ENCODE assay signal across 10 cellular contexts in genomic region chr2:55922488-55922887, GRCh38. TPM values are rescaled to one million over a fixed set of nuclear protein-coding genes. Genes with fewer than 3 reads are reported as not detected.
DNase-seq lines count a peak whose midpoint lies in the region; ATAC-seq and TF ChIP-seq lines count a peak whose summit lies in the region.
"Had no signal": no experiment of that assay in that cellular context is flagged by ENCODE, and none has a peak within 500 bp of the region (broad histone marks: within the 10 kb centered on the region; RNA-seq: fewer than 3 reads in every experiment).

No MANE protein-coding gene starts in this region.

- intact Hi-C loops in IMR-90 (cut with micrococcal nuclease) = loop anchor here (2.0 to 5.0 kb wide), 6 partner anchors 35 to 152 kb away; no protein-coding TSS in a partner anchor
- intact Hi-C loops in lower lobe of right lung (cut with DNase I) = no loop called here
- intact Hi-C loops in thyroid gland (cut with DNase I) = no loop called here

- peak overlapping the region; percentile 0; the same call in 1 of the 2 replicates for H2AK5ac ChIP-seq in IMR-90 (ENCODE audit: low read depth, low read length)

- peak overlapping the region; percentile 30; the same call in 1 of the 2 replicates for H3K56ac ChIP-seq in IMR-90 (ENCODE audit: extremely low read depth, insufficient read depth, low read length)

- H3K27me3 ChIP-seq in IMR-90 (ENCODE audit: control insufficient read depth, insufficient read depth, low read length) = peaks cover 4% of the 10 kb centered on the region; the same call in 1 of the 2 replicates
- H3K27me3 ChIP-seq in ectodermal cell (ENCODE audit: control insufficient read depth, insufficient read depth, low read length, poor library complexity, severe bottlenecking) = peaks cover 44% of the 10 kb centered on the region
- peaks cover 4% of the 10 kb centered on the region for H3K27me3 ChIP-seq in lower lobe of right lung (ENCODE audit: low read depth)
- no peaks in the 10 kb centered on the region for H3K27me3 ChIP-seq in thyroid gland

- CTCF ChIA-PET in IMR-90 (lab: Yijun Ruan, JAX) = no interaction called here

- H2BK15ac ChIP-seq in IMR-90 (ENCODE audit: low read depth, low read length) = peak overlapping the region; percentile 21; the same call in 1 of the 3 replicates

- ATAC-seq in IMR-90 (ENCODE audit: low read depth) (peak; percentile 18), lower lobe of right lung (peak in 1 of 2 donors; percentile 2), omental fat pad (ENCODE audit: low FRiP score) (no peak), HG03442 (IDR thresholded peaks at IDR 0.05; ENCODE audit: unreplicated experiment) (no peak), GM18505 (IDR thresholded peaks at IDR 0.05; ENCODE audit: unreplicated experiment) (no peak)

- TF ChIP-seq CTCF in IMR-90 (conservative IDR thresholded peaks at IDR 0.05; ENCODE audit: low read depth, low read length) (no peak), lower lobe of right lung (IDR thresholded peaks at IDR 0.05) (no peak), thyroid gland (IDR thresholded peaks at IDR 0.05) (no peak), omental fat pad (IDR thresholded peaks at IDR 0.05) (no peak)

- peak overlapping the region; percentile 93 for H3K14ac ChIP-seq in IMR-90 (replicated peaks; ENCODE audit: low read depth, low read length)

- DNase-seq in IMR-90 (peak; percentile 58), lower lobe of right lung (no peak), thyroid gland (peak in 1 of 2 donors; percentile 9), omental fat pad (ENCODE audit: low spot score) (no peak)
- DNase-seq in stimulated activated CD8-positive, alpha-beta memory T cell treated with anti-CD3 and anti-CD28 coated beads, Interleukin-4, amount 100 ng/mL, for 48 hours = no peak
- DNase-seq: naive B cell, NCI-H187 had no signal

- 20% methylated on average over 1 of the region's 13 CpGs; no CpG with 5 or more reads in 1 of the 2 experiments for WGBS in IMR-90 (ENCODE audit: extremely low coverage in 2 of 2, insufficient read length in 1 of 2), 2 experiments
- WGBS in ectodermal cell, 2 experiments = 0 to 1% methylated on average over 12 to 13 of the region's 13 CpGs
- 6 to 8% methylated on average over 13 of the region's 13 CpGs for WGBS in thyroid gland, 2 donors

- BruUV-seq in IMR-90 (replicated peaks; lab: Mats Ljungman, UMichigan) = no TSS peak

- peak overlapping the region; percentile 11 to 63; a peak in 3 of 4 replicates for H4K8ac ChIP-seq in IMR-90 (ENCODE audit: low read depth in 2 of 2, low read length in 2 of 2)

- no peaks in the 10 kb centered on the region for H4K20me1 ChIP-seq in IMR-90 (ENCODE audit: insufficient read depth, low read length)

- peaks cover 15% of the 10 kb centered on the region for H3K36me3 ChIP-seq in IMR-90 (ENCODE audit: control insufficient read depth, insufficient read depth, low read length)
- no peaks in the 10 kb centered on the region for H3K36me3 ChIP-seq in ectodermal cell (ENCODE audit: control insufficient read depth, insufficient read depth, low read length)
- peaks cover 4% of the 10 kb centered on the region for H3K36me3 ChIP-seq in lower lobe of right lung
- no peaks in the 10 kb centered on the region for H3K36me3 ChIP-seq in thyroid gland

- peak overlapping the region; percentile 64 for H2BK120ac ChIP-seq in IMR-90 (ENCODE audit: low read depth, low read length)

- H3K9me1 ChIP-seq in IMR-90 (ENCODE audit: insufficient read depth, low read length) = peaks cover 3% of the 10 kb centered on the region

- in situ Hi-C loops in IMR-90 (cut with MboI; ENCODE audit: low sequenced_read_pairs) = no loop called here

- H3K79me1 ChIP-seq in IMR-90 (ENCODE audit: low read depth in 1 of 2, low read length in 2 of 2) = peaks cover 20 to 33% of the 10 kb centered on the region in 2 experiments

- H3K4me2 ChIP-seq in IMR-90 (ENCODE audit: low read depth, low read length) = peak overlapping the region; percentile 80

- H3K4ac ChIP-seq in IMR-90 (ENCODE audit: low read depth, low read length) = peak overlapping the region; percentile 76

- dilution Hi-C loops in IMR-90 (cut with HindIII; ENCODE audit: low sequenced_read_pairs, unreplicated experiment) = no loop called here

- peak overlapping the region; percentile 70 for H2BK5ac ChIP-seq in IMR-90 (ENCODE audit: low read depth, low read length, poor library complexity, severe bottlenecking)

- H3K27ac ChIP-seq in IMR-90 (ENCODE audit: insufficient read depth, low read length) (peak overlapping the region; percentile 39), ectodermal cell (ENCODE audit: insufficient read depth, low read depth, low read length, poor library complexity, severe bottlenecking) (no peak overlapping the region), lower lobe of right lung (peak overlapping the region; percentile 70), thyroid gland (peak overlapping the region in 2 of 3 donors; percentile 83 to 96)

- peak overlapping the region; percentile 88 for H2AFZ ChIP-seq in IMR-90 (replicated peaks; ENCODE audit: low read length, poor library complexity)

- TF ChIP-seq RAD21 in IMR-90 (IDR thresholded peaks at IDR 0.05; ENCODE audit: low read length) = 0 out of 2 replicates have a peak, but pooled peaks have one; percentile 5

- H2AK9ac ChIP-seq in IMR-90 (replicated peaks; ENCODE audit: low read depth, low read length, poor library complexity) = peak overlapping the region; percentile 51

- H4K5ac ChIP-seq in IMR-90 (ENCODE audit: low read depth, low read length) = peak overlapping the region; percentile 2

- H3K4me3 ChIP-seq in IMR-90 (ENCODE audit: insufficient read depth, low read depth, low read length) (peak overlapping the region; percentile 92), ectodermal cell (ENCODE audit: insufficient read depth, low read depth, low read length) (peak overlapping the region; percentile 55), lower lobe of right lung (peak overlapping the region; percentile 73), thyroid gland (replicated peaks in 1 of 3) (peak overlapping the region in 2 of 3 donors; percentile 56 to 86)

- POLR2A ChIA-PET in IMR-90 (lab: Charles Lee; ENCODE audit: unreplicated experiment) = no interaction called here

- peak overlapping the region; percentile 61 for H3K18ac ChIP-seq in IMR-90 (ENCODE audit: low read depth, low read length)

- no peaks in the 10 kb centered on the region; the same call in 1 of the 2 replicates for H3K4me1 ChIP-seq in IMR-90 (ENCODE audit: control insufficient read depth, insufficient read depth, low read length)
- H3K4me1 ChIP-seq in ectodermal cell (ENCODE audit: control insufficient read depth, insufficient read depth, low read length) = peaks cover 8% of the 10 kb centered on the region
- peaks cover 19% of the 10 kb centered on the region for H3K4me1 ChIP-seq in lower lobe of right lung
- peaks cover 18 to 21% of the 10 kb centered on the region in 2 donors for H3K4me1 ChIP-seq in thyroid gland

- H3K23ac ChIP-seq in IMR-90 (ENCODE audit: low read depth, low read length) = peak overlapping the region; percentile 97; the same call in 1 of the 2 replicates

- H3K9me3 ChIP-seq in IMR-90 (ENCODE audit: control insufficient read depth, insufficient read depth, low read length) = no peaks in the 10 kb centered on the region
- no peaks in the 10 kb centered on the region for H3K9me3 ChIP-seq in ectodermal cell (ENCODE audit: control insufficient read depth, low read length)
- no peaks in the 10 kb centered on the region for H3K9me3 ChIP-seq in lower lobe of right lung
- no peaks in the 10 kb centered on the region for H3K9me3 ChIP-seq in thyroid gland

- peak overlapping the region; percentile 94 for H3K9ac ChIP-seq in IMR-90 (ENCODE audit: low read depth, low read length)

- peak overlapping the region; percentile 69 for H4K91ac ChIP-seq in IMR-90 (ENCODE audit: insufficient read depth, low read depth, low read length)

- peak overlapping the region; percentile 73; the same call in 1 of the 2 replicates for H2BK20ac ChIP-seq in IMR-90 (ENCODE audit: low read depth, low read length)

- TF ChIP-seq POLR2A in IMR-90 (IDR thresholded peaks at IDR 0.05; ENCODE audit: low read depth, low read length) (no peak), thyroid gland (IDR thresholded peaks at IDR 0.05) (no peak), GM18505 (IDR thresholded peaks at IDR 0.05; ENCODE audit: borderline replicate concordance, extremely low read depth, insufficient read depth, insufficient read length) (no peak)

TF ChIP-seq in IMR-90, 13 proteins besides CTCF, POLR2A, EP300 and RAD21 (continues in another document):
- no peak for TF ChIP-seq CHD1 (IDR thresholded peaks at IDR 0.05; ENCODE audit: low read depth, low read length)
- TF ChIP-seq FOS (IDR thresholded peaks at IDR 0.05; ENCODE audit: low read depth, low read length) = no peak
- TF ChIP-seq ELK1 (IDR thresholded peaks at IDR 0.05; ENCODE audit: borderline replicate concordance, low read depth, low read length) = no peak
- no peak for TF ChIP-seq CEBPB (IDR thresholded peaks at IDR 0.05; ENCODE audit: low read depth, low read length)
- TF ChIP-seq NFE2L2 (IDR thresholded peaks at IDR 0.05; ENCODE audit: low read depth, low read length) = no peak
- no peak for TF ChIP-seq MAZ (IDR thresholded peaks at IDR 0.05; ENCODE audit: borderline replicate concordance, low read depth, low read length)
- no peak for TF ChIP-seq RCOR1 (IDR thresholded peaks at IDR 0.05; ENCODE audit: insufficient replicate concordance, low read length)
- no peak for TF ChIP-seq SMC3 (IDR thresholded peaks at IDR 0.05; ENCODE audit: low read depth, low read length)
- TF ChIP-seq BHLHE40 (IDR thresholded peaks at IDR 0.05; ENCODE audit: low read depth, low read length) = no peak
- no peak for TF ChIP-seq MXI1 (IDR thresholded peaks at IDR 0.05; ENCODE audit: borderline replicate concordance, low read depth, low read length)

RNA-seq across cellular contexts. Expression of gene EFEMP1, which starts 1.1 kb away (rescaled TPM):
- total RNA-seq in IMR-90 (2012; rRNA removed) = 164 and 214 TPM in 2 replicates
- 198 and 219 TPM in 2 replicates for polyA plus RNA-seq in IMR-90 (2012; rRNA removed)
- polyA plus RNA-seq in IMR-90 (2012; cell fraction: cytosol; rRNA removed) = 314 and 322 TPM in 2 replicates
- polyA plus RNA-seq in IMR-90 (2012; cell fraction: nucleus; rRNA removed; ENCODE audit: low replicate concordance) = 132 and 323 TPM in 2 replicates
- polyA plus RNA-seq in ectodermal cell (2013, experiment 1 of 4) = 16.5 TPM
- 11.3 TPM for polyA plus RNA-seq in ectodermal cell (2013, experiment 2 of 4)
- 21.8 TPM for polyA plus RNA-seq in ectodermal cell (2013, experiment 3 of 4)
- 19.5 TPM for polyA plus RNA-seq in ectodermal cell (2013, experiment 4 of 4)
- total RNA-seq in lower lobe of right lung = 219 TPM
- total RNA-seq in thyroid gland = 100 to 1,000 TPM; 379 to 821 (median 437) TPM
- 1,000 to 10,000 TPM in 1 of 4 donors, 100 to 1,000 TPM in 3; 225 to 1,590 (median 659) TPM for total RNA-seq in omental fat pad
